Comparison of ENCODE assay signal across 8 cellular contexts in genomic region chr16:4733211-4733742, GRCh38. TPM values are rescaled to one million over a fixed set of nuclear protein-coding genes. Genes with fewer than 3 reads are reported as not detected.
A peak's percentile ranks its signal among the peaks of the same experiment; 100 is the strongest.
DNase-seq lines count a peak whose midpoint lies in the region; ATAC-seq and TF ChIP-seq lines count a peak whose summit lies in the region.
"Had no signal": no experiment of that assay in that cellular context is flagged by ENCODE, and none has a peak within 500 bp of the region (broad histone marks: within the 10 kb centered on the region; RNA-seq: fewer than 3 reads in every experiment).

No MANE protein-coding gene starts in this region.

- CTCF ChIA-PET in HCT116 (lab: Charles Lee): interaction anchor here (1.6 kb wide), 1 partner anchor 109 kb away, joined by 4 read pairs; the partner anchor contains the start of gene MGRN1

- H3K27me3 ChIP-seq in HCT116 (ENCODE audit: insufficient read depth, low read length) (no peaks in the 10 kb centered on the region), hepatocyte (no peaks in the 10 kb centered on the region)

- no peak for TF ChIP-seq RAD21 in HCT116 (IDR thresholded peaks at IDR 0.05; ENCODE audit: low read depth)

- 27% methylated on average over 17 of the region's 17 CpGs for WGBS in hepatocyte (ENCODE audit: low lambda C conversion rate, missing lambda C conversion rate)

- BruUV-seq in HCT116 (replicated peaks; lab: Mats Ljungman, UMichigan): no TSS peak

- no peaks in the 10 kb centered on the region for H4K20me1 ChIP-seq in HCT116 (ENCODE audit: insufficient read depth)
- no peaks in the 10 kb centered on the region for H4K20me1 ChIP-seq in hepatocyte (ENCODE audit: insufficient read depth, poor library complexity, severe bottlenecking)

- RAD21 ChIA-PET in HCT116 (lab: Charles Lee; ENCODE audit: low non-redundant PET in 1 of 2, low total read pairs in 2 of 2, uncharacterized antibody in 2 of 2, unreplicated experiment in 2 of 2): no interaction called here

- DNase-seq in HCT116 (ENCODE audit: low read depth, low spot score) (no peak), hepatocyte (ENCODE audit: low spot score) (no peak), amygdala (lab: John Stamatoyannopoulos, UW) (no peak), NCI-H2196 (lab: John Stamatoyannopoulos, UW; ENCODE audit: unreplicated experiment) (no peak)

- H3K4me1 ChIP-seq in HCT116 (ENCODE audit: control insufficient read depth in 1 of 2, insufficient read depth in 2 of 2, low read length in 2 of 2) (peaks cover 8 to 19% of the 10 kb centered on the region in 2 experiments), hepatocyte (ENCODE audit: insufficient read depth) (peaks cover 5% of the 10 kb centered on the region)

- H3K4me2 ChIP-seq in HCT116 (ENCODE audit: low read length) (peak overlapping the region; percentile 96), hepatocyte (peak overlapping the region; percentile 92)

- peaks cover 3 to 15% of the 10 kb centered on the region in 2 experiments; a peak in 3 of 4 replicates for H3K36me3 ChIP-seq in HCT116 (ENCODE audit: control insufficient read depth in 1 of 2, insufficient read depth in 2 of 2, low read length in 2 of 2)
- no peaks in the 10 kb centered on the region for H3K36me3 ChIP-seq in hepatocyte (replicated peaks; ENCODE audit: insufficient read depth, low read depth)

- TF ChIP-seq CTCF in HCT116 (IDR thresholded peaks at IDR 0.05 in 2 of 3, conservative IDR thresholded peaks at IDR 0.05 in 1 of 3; ENCODE audit: borderline replicate concordance in 1 of 3, insufficient read depth in 1 of 3, low read depth in 2 of 3, low read length in 2 of 3) (no peak), VCaP (conservative IDR thresholded peaks at IDR 0.05) (no peak), hepatocyte (IDR thresholded peaks at IDR 0.05; ENCODE audit: poor library complexity) (no peak)

- H3K27ac ChIP-seq in HCT116 (ENCODE audit: low read depth, low read length) (peak overlapping the region; percentile 83), VCaP (peak overlapping the region; percentile 79), hepatocyte (no peak overlapping the region), skin epidermis (peak overlapping the region in 13 of 21 experiments; percentile 56 to 87 (median 80))

- H2AFZ ChIP-seq in HCT116 (ENCODE audit: low read depth, low read length, poor library complexity, severe bottlenecking): no peak overlapping the region
- H2AFZ ChIP-seq in hepatocyte: peak overlapping the region; percentile 63

- ATAC-seq in HCT116: no peak
- no peak for ATAC-seq in HG03175 (IDR thresholded peaks at IDR 0.05; ENCODE audit: unreplicated experiment)

- no peaks in the 10 kb centered on the region for H3K9me3 ChIP-seq in HCT116 (ENCODE audit: control insufficient read depth in 1 of 2, insufficient read depth in 1 of 2, low read depth in 1 of 2, low read length in 2 of 2)
- no peaks in the 10 kb centered on the region for H3K9me3 ChIP-seq in hepatocyte (ENCODE audit: low read depth)

- no peak for TF ChIP-seq POLR2A in HCT116 (IDR thresholded peaks at IDR 0.05; ENCODE audit: borderline replicate concordance, extremely low read depth, insufficient read depth, insufficient read length)

- POLR2A ChIA-PET in HCT116 (lab: Charles Lee): interaction anchor here (1.9 kb wide), 1 partner anchor 35 kb away, joined by 8 read pairs; no protein-coding TSS in a partner anchor

- H3K79me2 ChIP-seq in HCT116 (ENCODE audit: insufficient read depth, low read length): peaks cover 29% of the 10 kb centered on the region
- peaks cover 29% of the 10 kb centered on the region for H3K79me2 ChIP-seq in hepatocyte

- H3K4me3 ChIP-seq in HCT116 (replicated peaks in 1 of 2; ENCODE audit: low read depth in 1 of 2, low read length in 2 of 2) (peak overlapping the region; percentile 97), hepatocyte (peak overlapping the region; percentile 30), skin epidermis (peak overlapping the region; percentile 66 to 99 (median 88))

- H3K9me2 ChIP-seq in HCT116 (ENCODE audit: insufficient read depth) (no peaks in the 10 kb centered on the region), hepatocyte (replicated peaks; ENCODE audit: insufficient read depth) (no peaks in the 10 kb centered on the region)

- peak overlapping the region; percentile 94 for H3K9ac ChIP-seq in HCT116 (ENCODE audit: low read length)

- intact Hi-C loops in HCT116 (cut with micrococcal nuclease): loop anchor here (5.0 kb wide), 2 partner anchors 209 to 224 kb away; partner anchors contain the start of gene SEC14L5

TF ChIP-seq in HCT116, 20 proteins besides CTCF, POLR2A, EP300 and RAD21:
- TF ChIP-seq CBX3 (IDR thresholded peaks at IDR 0.05; ENCODE audit: low read depth) (no peak), ZFX (IDR thresholded peaks at IDR 0.05) (no peak), SP1 (IDR thresholded peaks at IDR 0.05; ENCODE audit: low read depth) (no peak), TCF7L2 (IDR thresholded peaks at IDR 0.05; ENCODE audit: borderline replicate concordance, extremely low read depth, insufficient read depth, insufficient read length) (no peak), EZH2 (IDR thresholded peaks at IDR 0.05) (no peak), SRF (IDR thresholded peaks at IDR 0.05; ENCODE audit: low read depth) (no peak), MAX (IDR thresholded peaks at IDR 0.05) (no peak), FOSL1 (IDR thresholded peaks at IDR 0.05; ENCODE audit: low read depth) (no peak), EGR1 (IDR thresholded peaks at IDR 0.05; ENCODE audit: low read depth) (no peak), POLR2AphosphoS5 (IDR thresholded peaks at IDR 0.05; ENCODE audit: low read depth, low read length) (no peak), JUND (IDR thresholded peaks at IDR 0.05) (no peak), SIN3A (IDR thresholded peaks at IDR 0.05; ENCODE audit: low read depth) (no peak), EZH2phosphoT487 (IDR thresholded peaks at IDR 0.05; ENCODE audit: borderline replicate concordance) (no peak), YY1 (IDR thresholded peaks at IDR 0.05; ENCODE audit: extremely low read depth, insufficient replicate concordance, low read depth, low read length) (no peak), CEBPB (IDR thresholded peaks at IDR 0.05; ENCODE audit: low read depth) (no peak), ZBTB33 (IDR thresholded peaks at IDR 0.05; ENCODE audit: extremely low read depth, insufficient replicate concordance, low read length) (no peak), ELF1 (IDR thresholded peaks at IDR 0.05; ENCODE audit: borderline replicate concordance, low read depth) (no peak), ZNF274 (IDR thresholded peaks at IDR 0.05; ENCODE audit: low read depth, low read length) (no peak)
- TF ChIP-seq, protein P1, sequence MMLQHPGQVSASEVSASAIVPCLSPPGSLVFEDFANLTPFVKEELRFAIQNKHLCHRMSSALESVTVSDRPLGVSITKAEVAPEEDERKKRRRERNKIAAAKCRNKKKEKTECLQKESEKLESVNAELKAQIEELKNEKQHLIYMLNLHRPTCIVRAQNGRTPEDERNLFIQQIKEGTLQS (IDR thresholded peaks at IDR 0.05): no peak

RNA-seq across cellular contexts. Expression of gene ANKS3, which starts 0.8 kb away (rescaled TPM):
- 25.5 TPM for total RNA-seq in HCT116 (2021; ENCODE audit: unreplicated experiment)
- polyA plus RNA-seq in HCT116 (2012): 10.2 and 11.9 TPM in 2 replicates
- total RNA-seq in hepatocyte: 17.4 and 18.5 TPM in 2 replicates
- 11.7 and 14.8 TPM in 2 replicates for polyA plus RNA-seq in hepatocyte

RNA-seq across cellular contexts. Expression of gene DNAAF8, which starts 1.1 kb away (rescaled TPM):
- total RNA-seq in HCT116 (2021; ENCODE audit: unreplicated experiment) (1.0 TPM), hepatocyte (0.23 and 0.64 TPM in 2 replicates)
- polyA plus RNA-seq in HCT116 (2012): 0.39 and 0.72 TPM in 2 replicates
- polyA plus RNA-seq in hepatocyte: 1.6 and 3.3 TPM in 2 replicates

RNA-seq across cellular contexts. Expression of gene ZNF500, which starts 33.7 kb away (rescaled TPM):
- 20.1 TPM for total RNA-seq in HCT116 (2021; ENCODE audit: unreplicated experiment)
- polyA plus RNA-seq in HCT116 (2012): 6.2 and 8.5 TPM in 2 replicates
- total RNA-seq in hepatocyte: 8.7 and 10.4 TPM in 2 replicates
- polyA plus RNA-seq in hepatocyte: 10.6 and 13.3 TPM in 2 replicates

RNA-seq across cellular contexts. Expression of gene NUDT16L1, which starts 39.9 kb away (rescaled TPM):
- total RNA-seq in HCT116 (2021; ENCODE audit: unreplicated experiment): 23.4 TPM
- polyA plus RNA-seq in HCT116 (2012): 21.1 and 22.7 TPM in 2 replicates
- total RNA-seq in hepatocyte: 40.4 and 54.8 TPM in 2 replicates
- polyA plus RNA-seq in hepatocyte: 78.8 and 80.5 TPM in 2 replicates

RNA-seq across cellular contexts. Expression of gene SEPTIN12, which starts 54.9 kb away (rescaled TPM):
- total RNA-seq in HCT116 (2021; ENCODE audit: unreplicated experiment) (not detected), hepatocyte (not detected in 2 replicates)
- polyA plus RNA-seq in HCT116 (2012): 0.10 TPM in 1 of 2 replicates, not detected in the other
- polyA plus RNA-seq in hepatocyte: not detected in 2 replicates
- polyA plus RNA-seq: adipose tissue had no signal

Comparison
In these comparisons a context has a peak if more than half of its experiments do, and no peak if none do; other contexts are left out.
1. H3K4me3 ChIP-seq: peak in every context shown above with its lines; median percentile 97 in HCT116; 88 in skin epidermis; 30 in hepatocyte.